ENCODE assay signal across 10 cellular contexts in the genomic region with DNA sequence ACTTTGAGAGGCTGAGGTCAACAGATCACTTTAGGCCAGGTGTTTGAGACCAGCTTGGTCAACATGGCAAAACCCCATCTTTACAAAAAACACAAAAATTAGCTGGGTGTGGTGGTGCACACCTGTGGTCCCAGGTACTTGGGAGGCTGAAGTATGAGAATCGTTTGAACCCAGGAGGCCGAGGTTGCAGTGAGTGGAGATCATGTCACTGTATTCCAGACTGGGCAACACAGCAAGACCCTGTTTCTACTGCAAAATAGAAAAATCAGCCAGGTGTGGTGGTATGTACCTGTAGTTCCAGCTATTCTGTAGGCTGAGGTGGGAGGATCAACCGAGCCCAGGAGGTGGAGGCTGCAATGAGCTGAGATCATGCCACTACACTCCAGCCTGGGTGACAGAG. TPM values are rescaled to one million over a fixed set of nuclear protein-coding genes. Genes with fewer than 3 reads are reported as not detected.
"Had no signal": no experiment of that assay in that cellular context is flagged by ENCODE, and none has a peak within 500 bp of the region (broad histone marks: within the 10 kb centered on the region; RNA-seq: fewer than 3 reads in every experiment).

No MANE protein-coding gene starts in this region.

- H3K9ac ChIP-seq: GM23248, KMS-11 had no signal

- H3K9me3 ChIP-seq: HAP-1 had no signal

- H3K4me2 ChIP-seq: KMS-11 had no signal

- H3K4me3 ChIP-seq: GM23248, HAP-1 had no signal

- ATAC-seq: HCT116 had no signal

- H2AFZ ChIP-seq: GM23248 had no signal

- H3K36me3 ChIP-seq: HAP-1 had no signal

- DNase-seq: GM23248, GOT3, H7, IMR-90, KBM-7 had no signal

- H3K27ac ChIP-seq: GM23248, HL-60, KMS-11 had no signal

RNA-seq across cellular contexts. Expression of a gene that starts 45.2 kb away (rescaled TPM):
- total RNA-seq: GM23248, H4, IMR-90 had no signal
